18 cellular contexts compared by ENCODE assay signal in genomic region chr11:96301818-96302217, GRCh38. TPM values are rescaled to one million over a fixed set of nuclear protein-coding genes. Genes with fewer than 3 reads are reported as not detected.
DNase-seq lines count a peak whose midpoint lies in the region; ATAC-seq, FAIRE-seq and TF ChIP-seq lines count a peak whose summit lies in the region.
"Had no signal": no experiment of that assay in that cellular context is flagged by ENCODE, and none has a peak within 500 bp of the region (broad histone marks: within the 10 kb centered on the region; RNA-seq: fewer than 3 reads in every experiment).

No MANE protein-coding gene starts in this region.

- H3K4me2 ChIP-seq in HepG2 (ENCODE audit: low read depth, low read length) (no peak overlapping the region), IMR-90 (ENCODE audit: low read depth, low read length) (no peak overlapping the region)
- H3K4me2 ChIP-seq: BLaER1 had no signal

- H3K23ac ChIP-seq in IMR-90 (ENCODE audit: low read depth, low read length) = no peak overlapping the region

- no peak overlapping the region for H4K5ac ChIP-seq in IMR-90 (ENCODE audit: low read depth, low read length)

- H3K4me3 ChIP-seq in HepG2 (replicated peaks in 1 of 3; ENCODE audit: insufficient read depth in 1 of 3, low read depth in 2 of 3, low read length in 3 of 3) (no peak overlapping the region), right lobe of liver (no peak overlapping the region), IMR-90 (ENCODE audit: insufficient read depth, low read depth, low read length) (no peak overlapping the region)
- H3K4me3 ChIP-seq: BLaER1, GM12878 had no signal

- no peak overlapping the region for H4K91ac ChIP-seq in IMR-90 (ENCODE audit: insufficient read depth, low read depth, low read length)

- 97% methylated on average over 2 of the region's 2 CpGs for WGBS in HepG2 (ENCODE audit: low lambda C conversion rate)
- WGBS in right lobe of liver (ENCODE audit: insufficient coverage, low coverage, low lambda C conversion rate, missing lambda C conversion rate) = 75% methylated on average over 2 of the region's 2 CpGs
- no CpG with 5 or more reads among the region's 2 CpGs for WGBS in IMR-90 (ENCODE audit: extremely low coverage in 2 of 2, insufficient read length in 1 of 2), 2 experiments

- no peak for TF ChIP-seq CTCF in HepG2 (CRISPR knock-in tag; IDR thresholded peaks at IDR 0.05)
- TF ChIP-seq CTCF in right lobe of liver (IDR thresholded peaks at IDR 0.05) = no peak
- no peak for TF ChIP-seq CTCF in IMR-90 (conservative IDR thresholded peaks at IDR 0.05; ENCODE audit: low read depth, low read length)

- H3K4ac ChIP-seq in IMR-90 (ENCODE audit: low read depth, low read length) = no peak overlapping the region

- no peak overlapping the region for H3K27ac ChIP-seq in HepG2 (ENCODE audit: extremely low read length, insufficient read depth, low read length)
- H3K27ac ChIP-seq in right lobe of liver = no peak overlapping the region
- no peak overlapping the region for H3K27ac ChIP-seq in IMR-90 (ENCODE audit: insufficient read depth, low read length)
- H3K27ac ChIP-seq: BLaER1 had no signal

- dilution Hi-C loops in IMR-90 (cut with HindIII; ENCODE audit: low sequenced_read_pairs, unreplicated experiment) = no loop called here

- no peak overlapping the region for H2AK9ac ChIP-seq in IMR-90 (replicated peaks; ENCODE audit: low read depth, low read length, poor library complexity)

- H3K56ac ChIP-seq in IMR-90 (ENCODE audit: extremely low read depth, insufficient read depth, low read length) = no peak overlapping the region

- TF ChIP-seq RAD21 in HepG2 (CRISPR knock-in tag; IDR thresholded peaks at IDR 0.05) (no peak), IMR-90 (IDR thresholded peaks at IDR 0.05; ENCODE audit: low read length) (no peak)

- H4K8ac ChIP-seq in IMR-90 (ENCODE audit: low read depth in 2 of 2, low read length in 2 of 2) = no peak overlapping the region

- peaks cover 52% of the 10 kb centered on the region for H3K4me1 Mint-ChIP-seq in dendritic cell treated with granulocyte-macrophage colony-stimulating factor and Interleukin-4, amounts not matched to agents 40 ng/mL and 50 ng/mL, for 4 days (ENCODE audit: low read depth)

- CTCF ChIA-PET in HepG2 (lab: Yijun Ruan, JAX; ENCODE audit: low intra/inter-chr PET ratio, low total read pairs) = no interaction called here
- CTCF ChIA-PET in IMR-90 (lab: Yijun Ruan, JAX) = no interaction called here

- no peak overlapping the region for H2AFZ ChIP-seq in HepG2 (ENCODE audit: low read length)
- no peak overlapping the region for H2AFZ ChIP-seq in IMR-90 (replicated peaks; ENCODE audit: low read length, poor library complexity)

- TF ChIP-seq EP300 in HepG2 (IDR thresholded peaks at IDR 0.05; ENCODE audit: low read depth in 2 of 2, low read length in 2 of 2) (no peak), HepG2 (CRISPR knock-in tag; IDR thresholded peaks at IDR 0.05; ENCODE audit: borderline replicate concordance) (no peak)

- ATAC-seq in HepG2 (no peak), right lobe of liver (no peak), IMR-90 (ENCODE audit: low read depth) (no peak)
- ATAC-seq: GM12878 had no signal

- intact Hi-C loops in HepG2 (cut with micrococcal nuclease; ENCODE audit: unreplicated experiment) = no loop called here
- intact Hi-C loops in right lobe of liver (cut with DNase I) = no loop called here
- intact Hi-C loops in IMR-90 (cut with micrococcal nuclease) = no loop called here
- intact Hi-C loops in dendritic cell treated with granulocyte-macrophage colony-stimulating factor and Interleukin-4, amounts not matched to agents 40 ng/mL and 50 ng/mL, for 4 days (cut with micrococcal nuclease) = loop anchor here (5.0 kb wide), 2 partner anchors 35 kb away; no protein-coding TSS in a partner anchor

- FAIRE-seq in HepG2 (lab: Jason Lieb, UNC) = no peak
- FAIRE-seq: A204.1, GM12878 had no signal

- no peaks in the 10 kb centered on the region for H3K36me3 Mint-ChIP-seq in dendritic cell treated with granulocyte-macrophage colony-stimulating factor and Interleukin-4, amounts not matched to agents 40 ng/mL and 50 ng/mL, for 4 days (ENCODE audit: low read depth)

- no peak overlapping the region for H2BK15ac ChIP-seq in IMR-90 (ENCODE audit: low read depth, low read length)

- no peak overlapping the region for H3K4me3 Mint-ChIP-seq in dendritic cell treated with granulocyte-macrophage colony-stimulating factor and Interleukin-4, amounts not matched to agents 40 ng/mL and 50 ng/mL, for 4 days
- H3K4me3 Mint-ChIP-seq: CD14-positive monocyte; CD4-positive, alpha-beta memory T cell had no signal

- H3K27me3 ChIP-seq in HepG2 (ENCODE audit: control insufficient read depth in 1 of 2, insufficient read depth in 2 of 2, low read length in 2 of 2) = no peaks in the 10 kb centered on the region
- no peaks in the 10 kb centered on the region for H3K27me3 ChIP-seq in right lobe of liver
- no peaks in the 10 kb centered on the region for H3K27me3 ChIP-seq in IMR-90 (ENCODE audit: control insufficient read depth, insufficient read depth, low read length)
- H3K27me3 ChIP-seq: BLaER1 had no signal

- H3K18ac ChIP-seq in IMR-90 (ENCODE audit: low read depth, low read length) = no peak overlapping the region

- no peak overlapping the region for H2BK20ac ChIP-seq in IMR-90 (ENCODE audit: low read depth, low read length)

- no peak overlapping the region for H2BK120ac ChIP-seq in IMR-90 (ENCODE audit: low read depth, low read length)

- POLR2A ChIA-PET in HepG2 (lab: Yijun Ruan, JAX) = no interaction called here
- POLR2A ChIA-PET in IMR-90 (lab: Charles Lee; ENCODE audit: unreplicated experiment) = no interaction called here

- peaks cover 40% of the 10 kb centered on the region for H3K79me2 ChIP-seq in HepG2 (ENCODE audit: insufficient read depth, low read length)

- H3K9ac ChIP-seq in HepG2 (ENCODE audit: insufficient read depth, low read depth, low read length) = no peak overlapping the region
- no peak overlapping the region for H3K9ac ChIP-seq in IMR-90 (ENCODE audit: low read depth, low read length)
- H3K9ac ChIP-seq: BLaER1 had no signal

- H3K27me3 Mint-ChIP-seq in dendritic cell treated with granulocyte-macrophage colony-stimulating factor and Interleukin-4, amounts not matched to agents 40 ng/mL and 50 ng/mL, for 4 days = no peaks in the 10 kb centered on the region
- H3K27me3 Mint-ChIP-seq: CD4-positive, alpha-beta memory T cell had no signal

- H3K4me1 ChIP-seq in HepG2 (ENCODE audit: insufficient read depth, low read length) (peaks cover under 1% of the 10 kb centered on the region; the same call in 1 of the 2 replicates), right lobe of liver (no peaks in the 10 kb centered on the region), IMR-90 (ENCODE audit: control insufficient read depth, insufficient read depth, low read length) (peaks cover 11% of the 10 kb centered on the region)

- H4K20me1 ChIP-seq in HepG2 (ENCODE audit: insufficient read depth, low read length) (peaks cover 16% of the 10 kb centered on the region), IMR-90 (ENCODE audit: insufficient read depth, low read length) (peaks cover 8% of the 10 kb centered on the region; the same call in 1 of the 2 replicates)
- H4K20me1 ChIP-seq: BLaER1 had no signal

- H3K14ac ChIP-seq in IMR-90 (replicated peaks; ENCODE audit: low read depth, low read length) = no peak overlapping the region

- peaks cover 41 to 69% of the 10 kb centered on the region in 2 experiments for H3K79me1 ChIP-seq in IMR-90 (ENCODE audit: low read depth in 1 of 2, low read length in 2 of 2)

- H2AK5ac ChIP-seq in IMR-90 (ENCODE audit: low read depth, low read length) = no peak overlapping the region

- H3K9me3 Mint-ChIP-seq in dendritic cell treated with granulocyte-macrophage colony-stimulating factor and Interleukin-4, amounts not matched to agents 40 ng/mL and 50 ng/mL, for 4 days = no peaks in the 10 kb centered on the region
- H3K9me3 Mint-ChIP-seq: CD14-positive monocyte; CD4-positive, alpha-beta memory T cell had no signal

- H3K36me3 ChIP-seq in HepG2 (replicated peaks in 1 of 2; ENCODE audit: control insufficient read depth in 1 of 2, insufficient read depth in 2 of 2, low read length in 2 of 2) (peaks cover 4 to 9% of the 10 kb centered on the region in 2 experiments; a peak in 2 of 5 replicates), right lobe of liver (no peaks in the 10 kb centered on the region), IMR-90 (ENCODE audit: control insufficient read depth, insufficient read depth, low read length) (0 out of 2 replicates have a peak, but pooled peaks cover 1% of the 10 kb centered on the region)
- H3K36me3 ChIP-seq: BLaER1 had no signal

- DNase-seq in HepG2 (ENCODE audit: low spot score) (no peak), right lobe of liver (no peak), IMR-90 (no peak), NCI-H526 treated with DMSO at 0.1 percent for 48 hours (lab: John Stamatoyannopoulos, UW) (no peak), UCSD-AML1 (lab: John Stamatoyannopoulos, UW; ENCODE audit: unreplicated experiment) (no peak)
- DNase-seq in activated CD4-positive, alpha-beta T cell treated with anti-CD3 and anti-CD28 coated beads, Interleukin-2, amount 50 U/mL, for 48 hours = no peak
- DNase-seq: CD4-positive, alpha-beta memory T cell; DND-41; EL; GOT3; H7; KBM-7 had no signal

- TF ChIP-seq POLR2A in HepG2 (IDR thresholded peaks at IDR 0.05; ENCODE audit: insufficient read depth in 1 of 2, low read depth in 2 of 2, low read length in 2 of 2) (no peak), right lobe of liver (IDR thresholded peaks at IDR 0.05) (no peak), IMR-90 (IDR thresholded peaks at IDR 0.05; ENCODE audit: low read depth, low read length) (no peak)

- no peak overlapping the region for H2BK5ac ChIP-seq in IMR-90 (ENCODE audit: low read depth, low read length, poor library complexity, severe bottlenecking)

- peak overlapping the region; percentile 37 for H3K27ac Mint-ChIP-seq in dendritic cell treated with granulocyte-macrophage colony-stimulating factor and Interleukin-4, amounts not matched to agents 40 ng/mL and 50 ng/mL, for 4 days

- BruUV-seq in HepG2 (replicated peaks; lab: Mats Ljungman, UMichigan) = no TSS peak
- no TSS peak for BruUV-seq in IMR-90 (replicated peaks; lab: Mats Ljungman, UMichigan)

- in situ Hi-C loops in HepG2 (cut with HindIII; ENCODE audit: extremely low pct_ligation_motif_present, low pct_unique_long_range_greater_than_20kb) = no loop called here
- in situ Hi-C loops in IMR-90 (cut with MboI; ENCODE audit: low sequenced_read_pairs) = no loop called here

- H3K9me3 ChIP-seq in HepG2 (ENCODE audit: low read length) (no peaks in the 10 kb centered on the region), right lobe of liver (no peaks in the 10 kb centered on the region), IMR-90 (ENCODE audit: control insufficient read depth, insufficient read depth, low read length) (no peaks in the 10 kb centered on the region)
- H3K9me3 ChIP-seq: BLaER1 had no signal

- peaks cover 22% of the 10 kb centered on the region for H3K9me1 ChIP-seq in IMR-90 (ENCODE audit: insufficient read depth, low read length)

RNA-seq across cellular contexts. Expression of gene MAML2, which starts 41.2 kb away (rescaled TPM):
- total RNA-seq in HepG2 (2016; rRNA removed; fragmentation: Illumina TruSeq; extraction: Trizol) = 2.3 and 2.9 TPM in 2 replicates
- total RNA-seq in HepG2 (2016; cell fraction: cytosol; rRNA removed; fragmentation: Illumina TruSeq; extraction: Trizol; ENCODE audit: low read depth) = 1.6 and 1.8 TPM in 2 replicates
- total RNA-seq in HepG2 (2016; cell fraction: insoluble cytoplasmic fraction; rRNA removed; fragmentation: Illumina TruSeq; extraction: Trizol) = 2.0 and 2.5 TPM in 2 replicates
- total RNA-seq in HepG2 (2016; cell fraction: membrane; rRNA removed; fragmentation: Illumina TruSeq; extraction: Trizol) = 1.9 and 2.0 TPM in 2 replicates
- total RNA-seq in HepG2 (2016; cell fraction: nucleus; rRNA removed; fragmentation: Illumina TruSeq; extraction: Trizol) = 5.7 and 6.2 TPM in 2 replicates
- polyA plus RNA-seq in HepG2 (2011; rRNA removed) = 22.2 and 25.9 TPM in 2 replicates
- polyA plus RNA-seq in HepG2 (2011; cell fraction: cytosol; rRNA removed) = 21.7 and 21.8 TPM in 2 replicates
- polyA plus RNA-seq in HepG2 (2011; cell fraction: nucleus; rRNA removed) = 16.4 and 23.7 TPM in 2 replicates
- 9.1 and 11.7 TPM in 2 replicates for polyA plus RNA-seq in HepG2 (2012)
- 0.03 and 0.08 TPM in 2 replicates for polyA plus RNA-seq in HepG2 (2016; cell fraction: cytosol; fragmentation: Illumina TruSeq; extraction: Trizol; ENCODE audit: low read depth)
- polyA plus RNA-seq in HepG2 (2016; cell fraction: insoluble cytoplasmic fraction; fragmentation: Illumina TruSeq; extraction: Trizol; ENCODE audit: low read depth) = 3.0 and 3.2 TPM in 2 replicates
- 0.23 TPM in 2 replicates for polyA plus RNA-seq in HepG2 (2016; cell fraction: membrane; fragmentation: Illumina TruSeq; extraction: Trizol; ENCODE audit: low read depth)
- polyA plus RNA-seq in HepG2 (2016; cell fraction: nucleus; fragmentation: Illumina TruSeq; extraction: Trizol; ENCODE audit: insufficient read depth, low read depth) = 2.7 and 3.2 TPM in 2 replicates
- 2.5 and 40.0 TPM in 2 replicates for polyA minus RNA-seq in HepG2 (2011; rRNA and poly(A)+ RNA removed; ENCODE audit: low replicate concordance)
- 21.3 and 22.0 TPM in 2 replicates for polyA minus RNA-seq in HepG2 (2011; cell fraction: cytosol; rRNA and poly(A)+ RNA removed)
- polyA minus RNA-seq in HepG2 (2011; cell fraction: nucleus; rRNA and poly(A)+ RNA removed) = 70.5 and 75.7 TPM in 2 replicates
- total RNA-seq in right lobe of liver = 1 to 10 TPM in 5 of 6 experiments, under 1 TPM in 1; 0.92 to 2.3 (median 1.9) TPM
- total RNA-seq in IMR-90 (2012; rRNA removed) = 18.1 and 19.5 TPM in 2 replicates
- polyA plus RNA-seq in IMR-90 (2012; rRNA removed) = 15.0 and 18.6 TPM in 2 replicates
- 3.8 and 11.0 TPM in 2 replicates for polyA plus RNA-seq in IMR-90 (2012; cell fraction: cytosol; rRNA removed)
- polyA plus RNA-seq in IMR-90 (2012; cell fraction: nucleus; rRNA removed; ENCODE audit: low replicate concordance) = 9.7 and 20.0 TPM in 2 replicates
- total RNA-seq: G401 had no signal
